Comparison of ENCODE assay signal across 8 cellular contexts in genomic region chr22:42621505-42622002, GRCh38. TPM values are rescaled to one million over a fixed set of nuclear protein-coding genes. Genes with fewer than 3 reads are reported as not detected.
DNase-seq lines count a peak whose midpoint lies in the region; ATAC-seq and TF ChIP-seq lines count a peak whose summit lies in the region.

No MANE protein-coding gene starts in this region.

- H3K9me3 Mint-ChIP-seq in HFFc6: no peaks in the 10 kb centered on the region

- peak overlapping the region; percentile 68 for H3K4me3 Mint-ChIP-seq in HFFc6

- peak; percentile 74 for DNase-seq in COLO668 (lab: John Stamatoyannopoulos, UW; ENCODE audit: unreplicated experiment)
- peak; percentile 68 for DNase-seq in HFFc6
- peak in 3 of 5 donors; percentile 30 to 38 (median 34) for DNase-seq in T-helper 1 cell
- DNase-seq in astrocyte of the spinal cord (ENCODE audit: low read depth, low spot score): peak; percentile 56
- peak; percentile 97 for DNase-seq in iPS-NIHi7 (ENCODE audit: extremely low spot score)
- DNase-seq in stimulated activated CD4-positive, alpha-beta T cell treated with anti-CD3 and anti-CD28 coated beads, Interleukin-1b, Interleukin-23, amount 100 ng/mL, for 48 hours: peak; percentile 45
- DNase-seq in NCI-H1048 (lab: John Stamatoyannopoulos, UW): no peak

- in situ Hi-C loops in astrocyte of the spinal cord (cut with HindIII; ENCODE audit: low sequenced_read_pairs): no loop called here

- H3K36me3 Mint-ChIP-seq in HFFc6 (ENCODE audit: low read depth): peaks cover 8% of the 10 kb centered on the region; the same call in 1 of the 2 replicates

- ATAC-seq in HG03520 (IDR thresholded peaks at IDR 0.05; ENCODE audit: unreplicated experiment): no peak

- no peak overlapping the region for H3K4me3 ChIP-seq in astrocyte of the spinal cord (ENCODE audit: low read depth, low read length)

- H3K27me3 Mint-ChIP-seq in HFFc6 (ENCODE audit: insufficient read depth): peaks cover 9% of the 10 kb centered on the region

- peaks cover 35% of the 10 kb centered on the region for H3K4me1 Mint-ChIP-seq in HFFc6 (ENCODE audit: low read depth)

- peak overlapping the region; percentile 85 for H3K27ac Mint-ChIP-seq in HFFc6

- peak; percentile 95 for TF ChIP-seq CTCF in HFFc6 (IDR thresholded peaks at IDR 0.05)
- peak; percentile 98 for TF ChIP-seq CTCF in astrocyte of the spinal cord (IDR thresholded peaks at IDR 0.05; ENCODE audit: low read depth, low read length)

RNA-seq across cellular contexts. Expression of gene POLDIP3, which starts 6.9 kb away (rescaled TPM):
- 10 to 100 TPM; 54.2 to 63.7 (median 58.1) TPM for total RNA-seq in HFFc6 (2021; fragmentation: NEBNext Ultra II Directional; extraction: Animal tissue kit (Norgen Biotek cat#: 25700))

RNA-seq across cellular contexts. Expression of gene ATP5MGL, which starts 18.8 kb away (rescaled TPM):
- under 1 TPM in 3 of 6 experiments, not detected in 3; 0.26 to 0.64 (median 0.54) TPM for total RNA-seq in HFFc6 (2021; fragmentation: NEBNext Ultra II Directional; extraction: Animal tissue kit (Norgen Biotek cat#: 25700))

RNA-seq across cellular contexts. Expression of gene CYB5R3, which starts 27.6 kb away (rescaled TPM):
- 100 to 1,000 TPM; 315 to 413 (median 347) TPM for total RNA-seq in HFFc6 (2021; fragmentation: NEBNext Ultra II Directional; extraction: Animal tissue kit (Norgen Biotek cat#: 25700))
